In genomic region chr2:86617738-86618137, GRCh38 we compare ENCODE assay signal across 24 cellular contexts. TPM values are rescaled to one million over a fixed set of nuclear protein-coding genes. Genes with fewer than 3 reads are reported as not detected.
DNase-seq lines count a peak whose midpoint lies in the region; ATAC-seq and TF ChIP-seq lines count a peak whose summit lies in the region.
"Had no signal": no experiment of that assay in that cellular context is flagged by ENCODE, and none has a peak within 500 bp of the region (broad histone marks: within the 10 kb centered on the region; RNA-seq: fewer than 3 reads in every experiment).

No MANE protein-coding gene starts in this region.

- peaks cover 66% of the 10 kb centered on the region for H3K36me3 ChIP-seq in left ventricle myocardium inferior
- H3K36me3 ChIP-seq: ovary had no signal

- no peak overlapping the region for H3K4me3 ChIP-seq in left ventricle myocardium inferior
- H3K4me3 ChIP-seq: A549, left lung, ovary, stomach had no signal

- DNase-seq in left ventricle myocardium inferior, result no peak
- no peak for DNase-seq in left cardiac atrium
- DNase-seq in stimulated activated effector memory CD8-positive, alpha-beta T cell treated with anti-CD3 and anti-CD28 coated beads, Interleukin-12 subunit alpha, Interleukin-12 subunit beta, amount 100 ng/mL, for 72 hours (ENCODE audit: low spot score in 2 of 2), result no peak
- DNase-seq in NCI-H526 treated with DMSO at 0.1 percent for 48 hours (lab: John Stamatoyannopoulos, UW), result no peak
- DNase-seq in NCI-H2196 treated with DMSO at 0.1 percent for 48 hours (lab: John Stamatoyannopoulos, UW; ENCODE audit: unreplicated experiment), result no peak
- no peak for DNase-seq in NCI-H2081 treated with DMSO at 0.1 percent for 48 hours (lab: John Stamatoyannopoulos, UW)
- DNase-seq: activated naive CD8-positive, alpha-beta T cell treated with anti-CD3 and anti-CD28 coated beads for 36 hours; COR-L47; left lung; midbrain; natural killer cell; NCI-H1048; NCI-H187; NCI-H2227 treated with DMSO at 0.1 percent for 48 hours; ovary; PC-3; SHP77; stomach; T-cell; trophoblast cell had no signal

- H3K4me1 Mint-ChIP-seq in stimulated activated effector memory CD8-positive, alpha-beta T cell treated with anti-CD3 and anti-CD28 coated beads, Interleukin-12 subunit alpha, Interleukin-12 subunit beta, amount 100 ng/mL, for 72 hours, result peaks cover 18% of the 10 kb centered on the region

- intact Hi-C loops in left ventricle myocardium inferior (cut with micrococcal nuclease) (no loop called here), left cardiac atrium (cut with DNase I) (no loop called here)

- peaks cover 81% of the 10 kb centered on the region for H3K4me1 ChIP-seq in left ventricle myocardium inferior

- peak overlapping the region; percentile 43 for H3K27ac Mint-ChIP-seq in stimulated activated effector memory CD8-positive, alpha-beta T cell treated with anti-CD3 and anti-CD28 coated beads, Interleukin-12 subunit alpha, Interleukin-12 subunit beta, amount 100 ng/mL, for 72 hours
- H3K27ac Mint-ChIP-seq: activated naive CD8-positive, alpha-beta T cell treated with anti-CD3 and anti-CD28 coated beads for 36 hours had no signal

- no peak for TF ChIP-seq CTCF in left ventricle myocardium inferior (IDR thresholded peaks at IDR 0.05; ENCODE audit: borderline replicate concordance)

- no peak for ATAC-seq in left cardiac atrium
- peak; percentile 53 for ATAC-seq in GM21529 (IDR thresholded peaks at IDR 0.05; ENCODE audit: unreplicated experiment)
- peak; percentile 45 for ATAC-seq in HG03045 (IDR thresholded peaks at IDR 0.05; ENCODE audit: unreplicated experiment)
- no peak for ATAC-seq in stimulated activated effector memory CD8-positive, alpha-beta T cell treated with anti-CD3 and anti-CD28 coated beads, Interleukin-12 subunit alpha, Interleukin-12 subunit beta, amount 100 ng/mL, for 72 hours
- ATAC-seq: A549, left lung, natural killer cell, PC-3, T-cell had no signal

- H3K27me3 ChIP-seq in left ventricle myocardium inferior (ENCODE audit: low read depth), result no peaks in the 10 kb centered on the region
- H3K27me3 ChIP-seq: left lung, ovary, stomach had no signal

- peaks cover 54% of the 10 kb centered on the region for H3K36me3 Mint-ChIP-seq in stimulated activated effector memory CD8-positive, alpha-beta T cell treated with anti-CD3 and anti-CD28 coated beads, Interleukin-12 subunit alpha, Interleukin-12 subunit beta, amount 100 ng/mL, for 72 hours

- H3K4me3 Mint-ChIP-seq in stimulated activated effector memory CD8-positive, alpha-beta T cell treated with anti-CD3 and anti-CD28 coated beads, Interleukin-12 subunit alpha, Interleukin-12 subunit beta, amount 100 ng/mL, for 72 hours, result no peak overlapping the region
- H3K4me3 Mint-ChIP-seq: activated naive CD8-positive, alpha-beta T cell treated with anti-CD3 and anti-CD28 coated beads for 36 hours; central memory CD8-positive, alpha-beta T cell; natural killer cell; T-cell had no signal

- H3K27ac ChIP-seq in left ventricle myocardium inferior (replicated peaks), result peak overlapping the region; percentile 15
- H3K27ac ChIP-seq: A549, left lung, ovary, stomach had no signal

- no peaks in the 10 kb centered on the region for H3K9me3 ChIP-seq in left ventricle myocardium inferior (replicated peaks)
- H3K9me3 ChIP-seq: A549, left lung, ovary, stomach had no signal

- no peaks in the 10 kb centered on the region for H3K9me3 Mint-ChIP-seq in stimulated activated effector memory CD8-positive, alpha-beta T cell treated with anti-CD3 and anti-CD28 coated beads, Interleukin-12 subunit alpha, Interleukin-12 subunit beta, amount 100 ng/mL, for 72 hours
- H3K9me3 Mint-ChIP-seq: activated naive CD8-positive, alpha-beta T cell treated with anti-CD3 and anti-CD28 coated beads for 36 hours; central memory CD8-positive, alpha-beta T cell; natural killer cell; T-cell had no signal

RNA-seq across cellular contexts. Expression of gene RNF103, which starts 5.9 kb away (rescaled TPM):
- total RNA-seq in left ventricle myocardium inferior, result 40.1 TPM
- total RNA-seq in left cardiac atrium, result 10 to 100 TPM; 32.2 to 43.9 TPM

RNA-seq across cellular contexts. Expression of gene CHMP3, which starts 54.5 kb away (rescaled TPM):
- total RNA-seq in left ventricle myocardium inferior (149 TPM), left cardiac atrium (100 to 1,000 TPM; 146 to 152 TPM)

Comparison
In these comparisons a context has a peak if more than half of its experiments do, and no peak if none do; other contexts are left out.
1. ATAC-seq: peak in GM21529 (single experiment) and HG03045 (single experiment); none in left cardiac atrium (0 of 2) and stimulated activated effector memory CD8-positive, alpha-beta T cell treated with anti-CD3 and anti-CD28 coated beads, Interleukin-12 subunit alpha, Interleukin-12 subunit beta, amount 100 ng/mL, for 72 hours (single experiment).